Comparison of ENCODE assay signal across 18 cellular contexts in genomic region chrX:19245711-19246269, GRCh38.
"Had no signal": no experiment of that assay in that cellular context is flagged by ENCODE, and none has a peak within 500 bp of the region (broad histone marks: within the 10 kb centered on the region; RNA-seq: fewer than 3 reads in every experiment).

No MANE protein-coding gene starts in this region.

- DNase-seq: activated CD4-positive, alpha-beta T cell treated with anti-CD3 and anti-CD28 coated beads, Interleukin-2, amount 50 U/mL, for 1 hour; activated CD4-positive, CD25-positive, alpha-beta regulatory T cell treated with anti-CD3 and anti-CD28 coated beads, Interleukin-2, amount 50 U/mL, for 72 hours; activated CD8-positive, alpha-beta memory T cell treated with anti-CD3 and anti-CD28 coated beads, Interleukin-2, amount 50 U/mL, for 4 hours; activated naive CD4-positive, alpha-beta T cell treated with anti-CD3 and anti-CD28 coated beads for 36 hours; activated T-cell treated with anti-CD3 and anti-CD28 coated beads, Interleukin-2, amount 50 U/mL, for 4 hours; effector memory CD4-positive, alpha-beta T cell; mesenchymal stem cell; naive thymus-derived CD4-positive, alpha-beta T cell; small intestine; stimulated activated CD4-positive, alpha-beta T cell treated with anti-CD3 and anti-CD28 coated beads, Interleukin-4, amount 100 ng/mL, for 24 hours; stomach; upper lobe of right lung had no signal

- H3K4me1 Mint-ChIP-seq: naive thymus-derived CD4-positive, alpha-beta T cell; neural progenitor cell; stimulated activated effector memory CD8-positive, alpha-beta T cell treated with anti-CD3 and anti-CD28 coated beads, Interleukin-12 subunit alpha, Interleukin-12 subunit beta, amount 100 ng/mL, for 72 hours had no signal

- H3K27me3 Mint-ChIP-seq: dendritic cell treated with granulocyte-macrophage colony-stimulating factor and Interleukin-4, amounts not matched to agents 40 ng/mL and 50 ng/mL, for 4 days had no signal

- H3K36me3 Mint-ChIP-seq: neural progenitor cell; stimulated activated effector memory CD8-positive, alpha-beta T cell treated with anti-CD3 and anti-CD28 coated beads, Interleukin-12 subunit alpha, Interleukin-12 subunit beta, amount 100 ng/mL, for 72 hours had no signal

- H3K27ac ChIP-seq: neural progenitor cell, prostate gland, right atrium auricular region, stomach, thoracic aorta, upper lobe of right lung had no signal

- H3K4me3 ChIP-seq: neural progenitor cell, prostate gland, right atrium auricular region, stomach, thoracic aorta, upper lobe of right lung had no signal

- H3K4me3 Mint-ChIP-seq: activated naive CD4-positive, alpha-beta T cell treated with anti-CD3 and anti-CD28 coated beads for 36 hours; activated T-cell treated with anti-CD3 and anti-CD28 coated beads, Interleukin-2, amount 50 U/mL, for 4 hours; dendritic cell treated with granulocyte-macrophage colony-stimulating factor and Interleukin-4, amounts not matched to agents 40 ng/mL and 50 ng/mL, for 4 days; naive thymus-derived CD4-positive, alpha-beta T cell; neural progenitor cell; stimulated activated effector memory CD8-positive, alpha-beta T cell treated with anti-CD3 and anti-CD28 coated beads, Interleukin-12 subunit alpha, Interleukin-12 subunit beta, amount 100 ng/mL, for 72 hours had no signal

- H3K9me3 Mint-ChIP-seq: activated naive CD4-positive, alpha-beta T cell treated with anti-CD3 and anti-CD28 coated beads for 36 hours had no signal

- H3K27ac Mint-ChIP-seq: activated naive CD4-positive, alpha-beta T cell treated with anti-CD3 and anti-CD28 coated beads for 36 hours; dendritic cell treated with granulocyte-macrophage colony-stimulating factor and Interleukin-4, amounts not matched to agents 40 ng/mL and 50 ng/mL, for 4 days; naive thymus-derived CD4-positive, alpha-beta T cell; neural progenitor cell; stimulated activated effector memory CD8-positive, alpha-beta T cell treated with anti-CD3 and anti-CD28 coated beads, Interleukin-12 subunit alpha, Interleukin-12 subunit beta, amount 100 ng/mL, for 72 hours had no signal

- H3K4me2 ChIP-seq: neural progenitor cell had no signal

- H3K9me3 ChIP-seq: prostate gland, right atrium auricular region, thoracic aorta, upper lobe of right lung had no signal

- H3K4me1 ChIP-seq: neural progenitor cell, prostate gland, right atrium auricular region, stomach, upper lobe of right lung had no signal

- H3K27me3 ChIP-seq: neural progenitor cell, right atrium auricular region, stomach, upper lobe of right lung had no signal

- H3K9ac ChIP-seq: neural progenitor cell had no signal

- H2AFZ ChIP-seq: neural progenitor cell had no signal

- H3K36me3 ChIP-seq: neural progenitor cell, prostate gland, right atrium auricular region, stomach, thoracic aorta, upper lobe of right lung had no signal
